8 cellular contexts compared by ENCODE assay signal in genomic region chr1:1399187-1399869, GRCh38. TPM values are rescaled to one million over a fixed set of nuclear protein-coding genes. Genes with fewer than 3 reads are reported as not detected.
DNase-seq lines count a peak whose midpoint lies in the region; ATAC-seq and TF ChIP-seq lines count a peak whose summit lies in the region.

CCNL2 (minus strand) TSS chr1:1399335; CDS start chr1:1399306, 29 bp downstream.

- ATAC-seq in HG03460 (IDR thresholded peaks at IDR 0.05; ENCODE audit: unreplicated experiment) (peak; percentile 93), left colon (peak; percentile 94)

- intact Hi-C loops in colonic mucosa (cut with DNase I) (no loop called here), left colon (cut with DNase I, micrococcal nuclease) (no loop called here)

- peak within 1 kb of the TSS; percentile 99 for H3K4me2 ChIP-seq in BLaER1

- H3K9me3 ChIP-seq in BLaER1 (no peaks in the 10 kb centered on the region), colonic mucosa (no peaks in the 10 kb centered on the region)

- H3K4me3 ChIP-seq in BLaER1 = peak within 1 kb of the TSS; percentile 99
- H3K4me3 ChIP-seq in colonic mucosa = peak within 1 kb of the TSS; percentile 98

- H3K36me3 ChIP-seq in BLaER1 (peaks cover 82% of the 10 kb centered on the region), colonic mucosa (peaks cover 22% of the 10 kb centered on the region)

- DNase-seq in GM19240 (ENCODE audit: insufficient read length, low spot score) (peak; percentile 94), NCI-H524 treated with DMSO at 0.1 percent for 48 hours (lab: John Stamatoyannopoulos, UW) (peak; percentile 55), colonic mucosa (peak; percentile 98), left colon (peak; percentile 98 to 99)
- peak; percentile 100 for DNase-seq in activated CD4-positive, alpha-beta T cell treated with anti-CD3 and anti-CD28 coated beads for 48 hours
- DNase-seq in stimulated activated CD4-positive, alpha-beta T cell treated with anti-CD3 and anti-CD28 coated beads, Interleukin-1b, Interleukin-23, amount 100 ng/mL, for 48 hours = peak; percentile 100

- peak within 1 kb of the TSS; percentile 97 for H3K27ac ChIP-seq in BLaER1
- H3K27ac ChIP-seq in colonic mucosa = peak within 1 kb of the TSS; percentile 65

- H4K20me1 ChIP-seq in BLaER1 = peaks cover 75% of the 10 kb centered on the region

- TF ChIP-seq CTCF in colonic mucosa (IDR thresholded peaks at IDR 0.05) = peak; percentile 47

- H3K9ac ChIP-seq in BLaER1 = peak within 1 kb of the TSS; percentile 99
- H3K9ac ChIP-seq in colonic mucosa (ENCODE audit: low read depth in 2 of 2, low read length in 2 of 2) = peak within 1 kb of the TSS; percentile 91 to 93

- H3K4me1 ChIP-seq in BLaER1 (peaks cover 38% of the 10 kb centered on the region), colonic mucosa (peaks cover 16% of the 10 kb centered on the region)

- H3K27me3 ChIP-seq in BLaER1 (no peaks in the 10 kb centered on the region), colonic mucosa (no peaks in the 10 kb centered on the region)

RNA-seq across cellular contexts. Expression of gene CCNL2, which starts in this region (rescaled TPM):
- total RNA-seq in colonic mucosa = 100 to 1,000 TPM in 1 of 2 donors, 10 to 100 TPM in 1; 92.3 to 104 TPM
- total RNA-seq in left colon = 100 to 1,000 TPM; 115 to 129 TPM

Comparison
In these comparisons a context has a peak if more than half of its experiments do, and no peak if none do; other contexts are left out.
1. Peak in every context shown above with its lines: DNase-seq, ATAC-seq, H3K4me3 ChIP-seq and H3K27ac ChIP-seq.